ENCODE assay signal across 13 cellular contexts in genomic region chr1:19647643-19648042, GRCh38. TPM values are rescaled to one million over a fixed set of nuclear protein-coding genes. Genes with fewer than 3 reads are reported as not detected.
DNase-seq lines count a peak whose midpoint lies in the region; ATAC-seq and TF ChIP-seq lines count a peak whose summit lies in the region.
"Had no signal": no experiment of that assay in that cellular context is flagged by ENCODE, and none has a peak within 500 bp of the region (broad histone marks: within the 10 kb centered on the region; RNA-seq: fewer than 3 reads in every experiment).

No MANE protein-coding gene starts in this region.

- H3K27me3 Mint-ChIP-seq in activated CD4-positive, alpha-beta memory T cell treated with anti-CD3 and anti-CD28 coated beads, Interleukin-2, amount 10 ng/mL, durations not matched to agents 7 days and 5 days = peaks cover 11% of the 10 kb centered on the region

- POLR2A ChIA-PET in activated CD4-positive, alpha-beta memory T cell treated with anti-CD3 and anti-CD28 coated beads, Interleukin-2, amount 10 ng/mL, durations not matched to agents 7 days and 5 days (lab: Charles Lee) = interaction anchor here (1.1 to 5.6 kb wide), 4 partner anchors 38 to 257 kb away, joined by 3 to 31 read pairs (median 4); a partner anchor contains a TSS

- H3K4me3 Mint-ChIP-seq in activated CD4-positive, alpha-beta memory T cell treated with anti-CD3 and anti-CD28 coated beads, Interleukin-2, amount 10 ng/mL, durations not matched to agents 7 days and 5 days = peak overlapping the region; percentile 5
- H3K4me3 Mint-ChIP-seq in stimulated activated effector memory CD8-positive, alpha-beta T cell treated with anti-CD3 and anti-CD28 coated beads, Interleukin-12 subunit alpha, Interleukin-12 subunit beta, amount 100 ng/mL, for 72 hours = peak overlapping the region; percentile 88

- CTCF ChIA-PET in activated CD4-positive, alpha-beta memory T cell treated with anti-CD3 and anti-CD28 coated beads, Interleukin-2, amount 10 ng/mL, durations not matched to agents 7 days and 5 days (lab: Charles Lee) = interaction anchor here (1.0 to 1.5 kb wide), 2 partner anchors 160 to 161 kb away, joined by 3 read pairs; no protein-coding TSS in a partner anchor

- WGBS in esophagus squamous epithelium, 2 donors = 11 to 26% methylated on average over 13 to 15 of the region's 16 CpGs

- no peaks in the 10 kb centered on the region for H3K9me3 Mint-ChIP-seq in activated CD4-positive, alpha-beta memory T cell treated with anti-CD3 and anti-CD28 coated beads, Interleukin-2, amount 10 ng/mL, durations not matched to agents 7 days and 5 days
- no peaks in the 10 kb centered on the region for H3K9me3 Mint-ChIP-seq in stimulated activated effector memory CD8-positive, alpha-beta T cell treated with anti-CD3 and anti-CD28 coated beads, Interleukin-12 subunit alpha, Interleukin-12 subunit beta, amount 100 ng/mL, for 72 hours

- peaks cover 58 to 90% (median 74%) of the 10 kb centered on the region in 3 donors for H3K4me1 ChIP-seq in esophagus squamous epithelium

- TF ChIP-seq CTCF in HFF-Myc (IDR thresholded peaks at IDR 0.05; ENCODE audit: low read depth, low read length, missing control alignments) (no peak), esophagus squamous epithelium (IDR thresholded peaks at IDR 0.05) (no peak)

- intact Hi-C loops in esophagus squamous epithelium (cut with DNase I) = no loop called here

- H3K27me3 ChIP-seq in esophagus squamous epithelium = no peaks in the 10 kb centered on the region

- DNase-seq in HFF-Myc (ENCODE audit: extremely low read depth, low read depth) (no peak), esophagus squamous epithelium (lab: John Stamatoyannopoulos, UW) (no peak), HuH-7.5 (ENCODE audit: low spot score) (no peak), hypothalamus (lab: John Stamatoyannopoulos, UW) (no peak)
- DNase-seq in activated CD4-positive, alpha-beta memory T cell treated with anti-CD3 and anti-CD28 coated beads, Interleukin-2, amount 10 ng/mL, durations not matched to agents 7 days and 5 days = peak; percentile 45
- no peak for DNase-seq in stimulated activated effector memory CD8-positive, alpha-beta T cell treated with anti-CD3 and anti-CD28 coated beads, Interleukin-12 subunit alpha, Interleukin-12 subunit beta, amount 100 ng/mL, for 72 hours (ENCODE audit: low spot score in 2 of 2)
- DNase-seq: activated CD8-positive, alpha-beta memory T cell treated with anti-CD3 and anti-CD28 coated beads, Interleukin-2, amount 50 U/mL, for 4 hours; DMS79 treated with DMSO at 0.1 percent for 48 hours; hippocampal formation had no signal

- TF ChIP-seq POLR2A in esophagus squamous epithelium (IDR thresholded peaks at IDR 0.05) = no peak

- peak overlapping the region; percentile 82 for H3K4me3 ChIP-seq in HFF-Myc (replicated peaks; ENCODE audit: low read depth, low read length)
- peak overlapping the region; percentile 6 to 91 (median 80) for H3K4me3 ChIP-seq in esophagus squamous epithelium

- H3K27ac Mint-ChIP-seq in activated CD4-positive, alpha-beta memory T cell treated with anti-CD3 and anti-CD28 coated beads, Interleukin-2, amount 10 ng/mL, durations not matched to agents 7 days and 5 days = peak overlapping the region; percentile 47
- H3K27ac Mint-ChIP-seq in stimulated activated effector memory CD8-positive, alpha-beta T cell treated with anti-CD3 and anti-CD28 coated beads, Interleukin-12 subunit alpha, Interleukin-12 subunit beta, amount 100 ng/mL, for 72 hours = no peak overlapping the region

- peaks cover 42% of the 10 kb centered on the region for H3K4me1 Mint-ChIP-seq in activated CD4-positive, alpha-beta memory T cell treated with anti-CD3 and anti-CD28 coated beads, Interleukin-2, amount 10 ng/mL, durations not matched to agents 7 days and 5 days
- peaks cover 39% of the 10 kb centered on the region for H3K4me1 Mint-ChIP-seq in stimulated activated effector memory CD8-positive, alpha-beta T cell treated with anti-CD3 and anti-CD28 coated beads, Interleukin-12 subunit alpha, Interleukin-12 subunit beta, amount 100 ng/mL, for 72 hours

- no peak for ATAC-seq in stimulated activated effector memory CD8-positive, alpha-beta T cell treated with anti-CD3 and anti-CD28 coated beads, Interleukin-12 subunit alpha, Interleukin-12 subunit beta, amount 100 ng/mL, for 72 hours
- ATAC-seq in GM21619 (IDR thresholded peaks at IDR 0.05; ENCODE audit: unreplicated experiment) = no peak
- ATAC-seq: SK-N-SH treated with all-trans-retinoic acid at 6 μM for 48 hours had no signal

- H3K36me3 ChIP-seq in esophagus squamous epithelium = peaks cover 0 to 12% (median 0%) of the 10 kb centered on the region in 3 donors

- H3K27ac ChIP-seq in esophagus squamous epithelium = peak overlapping the region; percentile 95 to 99 (median 98)

- H3K9me3 ChIP-seq in esophagus squamous epithelium = no peaks in the 10 kb centered on the region

- peaks cover 2% of the 10 kb centered on the region for H3K36me3 Mint-ChIP-seq in activated CD4-positive, alpha-beta memory T cell treated with anti-CD3 and anti-CD28 coated beads, Interleukin-2, amount 10 ng/mL, durations not matched to agents 7 days and 5 days (ENCODE audit: low read depth)
- H3K36me3 Mint-ChIP-seq in stimulated activated effector memory CD8-positive, alpha-beta T cell treated with anti-CD3 and anti-CD28 coated beads, Interleukin-12 subunit alpha, Interleukin-12 subunit beta, amount 100 ng/mL, for 72 hours = no peaks in the 10 kb centered on the region

RNA-seq across cellular contexts. Expression of gene NBL1, which starts 3.5 kb away (rescaled TPM):
- total RNA-seq in activated CD4-positive, alpha-beta memory T cell treated with anti-CD3 and anti-CD28 coated beads, Interleukin-2, amount 10 ng/mL, durations not matched to agents 7 days and 5 days = 10 to 100 TPM; 25.4 to 29.8 TPM
- total RNA-seq in esophagus squamous epithelium = 100 to 1,000 TPM in 2 of 4 donors, 10 to 100 TPM in 2; 67.8 to 170 (median 95.1) TPM

RNA-seq across cellular contexts. Expression of gene HTR6, which starts 17.0 kb away (rescaled TPM):
- not detected for total RNA-seq in activated CD4-positive, alpha-beta memory T cell treated with anti-CD3 and anti-CD28 coated beads, Interleukin-2, amount 10 ng/mL, durations not matched to agents 7 days and 5 days
- total RNA-seq in esophagus squamous epithelium = not detected
- total RNA-seq: NCI-H460, ureter had no signal
